Comparison of ENCODE assay signal across 11 cellular contexts in the genomic region with DNA sequence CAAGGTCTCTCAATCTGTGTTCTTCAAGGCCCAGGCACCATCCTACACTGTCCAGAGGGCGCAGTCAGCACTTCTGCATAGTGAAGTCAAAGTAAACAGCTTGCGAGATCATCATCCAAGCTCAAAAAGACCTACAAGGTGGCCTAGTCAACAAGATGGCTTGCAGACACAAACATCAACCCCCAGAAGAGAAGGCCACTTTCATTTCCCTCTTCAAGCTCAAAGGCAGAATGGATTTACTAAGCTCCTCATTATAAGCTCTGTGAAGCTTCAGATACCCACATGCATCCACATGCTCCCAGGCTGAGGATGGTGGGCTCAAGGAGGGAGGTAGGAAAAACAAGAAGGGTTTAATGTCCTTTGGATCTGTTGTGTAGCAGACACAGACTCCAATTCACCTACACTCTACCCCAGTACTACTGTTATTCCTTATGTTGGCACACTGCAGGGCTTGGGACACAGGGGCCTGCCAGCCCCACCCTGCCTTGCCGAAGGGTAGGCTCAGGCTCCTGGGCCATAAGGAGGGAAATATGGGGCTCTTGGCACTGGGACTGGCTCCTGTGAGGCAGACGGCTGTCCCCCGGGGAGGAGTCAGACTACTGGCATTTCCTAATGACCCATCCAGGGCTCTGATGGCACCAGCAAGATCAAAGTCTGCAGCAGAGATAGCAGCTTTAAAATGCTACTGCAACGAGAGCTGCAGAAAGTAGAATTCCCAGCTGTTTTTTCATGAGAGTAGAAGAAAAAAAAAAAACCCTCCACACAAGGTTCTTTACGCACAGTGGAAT. TPM values are rescaled to one million over a fixed set of nuclear protein-coding genes. Genes with fewer than 3 reads are reported as not detected.
A peak's percentile ranks its signal among the peaks of the same experiment; 100 is the strongest.
DNase-seq lines count a peak whose midpoint lies in the region; ATAC-seq and TF ChIP-seq lines count a peak whose summit lies in the region.
"Had no signal": no experiment of that assay in that cellular context is flagged by ENCODE, and none has a peak within 500 bp of the region (broad histone marks: within the 10 kb centered on the region; RNA-seq: fewer than 3 reads in every experiment).

No MANE protein-coding gene starts in this region.

- H2BK120ac ChIP-seq in H9 (ENCODE audit: low read depth, low read length, poor library complexity, severe bottlenecking): no peak overlapping the region

- no peak overlapping the region for H2AFZ ChIP-seq in H9 (ENCODE audit: low read length)

- 70% methylated on average over 4 to 7 of the region's 7 CpGs for WGBS in body of pancreas, 2 donors
- WGBS in H9 (ENCODE audit: extremely low coverage, insufficient read length, low lambda C conversion rate): no CpG with 5 or more reads among the region's 7 CpGs

- no peak for DNase-seq in CD4-positive, CD25-positive, alpha-beta regulatory T cell
- DNase-seq in HT1080 (ENCODE audit: low read depth): peak; percentile 33
- DNase-seq in body of pancreas: no peak
- DNase-seq in mucosa of gallbladder (ENCODE audit: low spot score): peak; percentile 27
- DNase-seq in OCI-M2 (lab: John Stamatoyannopoulos, UW; ENCODE audit: unreplicated experiment): no peak
- DNase-seq in H9: no peak
- DNase-seq: activated CD4-positive, alpha-beta T cell treated with anti-CD3 and anti-CD28 coated beads for 48 hours had no signal

- no peak overlapping the region for H2BK5ac ChIP-seq in H9 (ENCODE audit: insufficient read length, low read length)

- no peak for TF ChIP-seq POLR2A in body of pancreas (IDR thresholded peaks at IDR 0.05)

- H3K4me3 Mint-ChIP-seq in CD4-positive, CD25-positive, alpha-beta regulatory T cell: no peak overlapping the region
- H3K4me3 Mint-ChIP-seq in H9: no peak overlapping the region

- H3K23ac ChIP-seq in H9 (ENCODE audit: insufficient read length, low read depth, low read length): no peak overlapping the region

- H3T11ph ChIP-seq in H9 (ENCODE audit: low read length): no peak overlapping the region

- H3K27me3 ChIP-seq in CD4-positive, CD25-positive, alpha-beta regulatory T cell (ENCODE audit: control insufficient read depth, insufficient read depth, low read length): no peaks in the 10 kb centered on the region
- no peaks in the 10 kb centered on the region for H3K27me3 ChIP-seq in body of pancreas
- H3K27me3 ChIP-seq in H9 (ENCODE audit: insufficient read depth, low read length): no peaks in the 10 kb centered on the region

- H3K9ac ChIP-seq in H9 (ENCODE audit: extremely low read depth, insufficient read length, low read length): no peak overlapping the region

- no peak overlapping the region for H2BK12ac ChIP-seq in H9 (ENCODE audit: insufficient read length, low read depth, low read length)

- TF ChIP-seq CTCF in body of pancreas (IDR thresholded peaks at IDR 0.05) (no peak), H9 (conservative IDR thresholded peaks at IDR 0.05) (no peak)

- H4K5ac ChIP-seq in H9 (ENCODE audit: insufficient read length, low read depth, low read length): no peak overlapping the region

- H3K4ac ChIP-seq in H9 (ENCODE audit: low read depth, low read length): no peak overlapping the region

- H3K79me1 ChIP-seq in H9 (ENCODE audit: insufficient read depth, low read depth, low read length, poor library complexity, severe bottlenecking): peaks cover 5% of the 10 kb centered on the region

- H4K91ac ChIP-seq in H9 (ENCODE audit: insufficient read length, low read depth, low read length): no peak overlapping the region

- H3K18ac ChIP-seq in H9 (ENCODE audit: insufficient read length, low read depth, low read length): no peak overlapping the region

- 0 out of 2 replicates have a peak, but pooled peaks cover 1% of the 10 kb centered on the region for H3K79me2 ChIP-seq in H9 (ENCODE audit: insufficient read depth, low read length)

- H3K27ac Mint-ChIP-seq in CD4-positive, CD25-positive, alpha-beta regulatory T cell: peak overlapping the region; percentile 25 to 79 (median 71)
- H3K27ac Mint-ChIP-seq in H9: no peak overlapping the region

- no peak overlapping the region for H3K56ac ChIP-seq in H9 (ENCODE audit: insufficient read length, low read depth, low read length)

- peaks cover 2% of the 10 kb centered on the region for H4K20me1 ChIP-seq in H9 (ENCODE audit: control insufficient read depth, insufficient read depth, insufficient read length)

- peaks cover 25% of the 10 kb centered on the region for H3K36me3 Mint-ChIP-seq in CD4-positive, CD25-positive, alpha-beta regulatory T cell
- H3K36me3 Mint-ChIP-seq in H9 (ENCODE audit: insufficient read depth in 1 of 3, low read depth in 3 of 3): peaks cover 2 to 26% (median 25%) of the 10 kb centered on the region in 3 experiments; a peak in 6 of 7 replicates

- no peak overlapping the region for H3K4me2 ChIP-seq in H9 (ENCODE audit: insufficient read depth, insufficient read length, low read length)

- intact Hi-C loops in body of pancreas (cut with DNase I): no loop called here

- H4K8ac ChIP-seq in H9 (replicated peaks; ENCODE audit: insufficient read length, low read depth, low read length): no peak overlapping the region

- no peak overlapping the region for H2BK20ac ChIP-seq in H9 (ENCODE audit: low read depth, low read length, poor library complexity, severe bottlenecking)

- no peak overlapping the region for H3K4me3 ChIP-seq in CD4-positive, CD25-positive, alpha-beta regulatory T cell (ENCODE audit: low read depth, low read length)
- no peak overlapping the region for H3K4me3 ChIP-seq in body of pancreas

- ATAC-seq in CD4-positive, CD25-positive, alpha-beta regulatory T cell (ENCODE audit: low read depth in 2 of 2): no peak
- ATAC-seq in body of pancreas: peak; percentile 23
- ATAC-seq in HG03097 (IDR thresholded peaks at IDR 0.05; ENCODE audit: low FRiP score, unreplicated experiment): no peak
- ATAC-seq in HG02885 (IDR thresholded peaks at IDR 0.05; ENCODE audit: poor library complexity, unreplicated experiment): no peak

- peaks cover 16 to 67% (median 40%) of the 10 kb centered on the region in 4 donors for H3K4me1 Mint-ChIP-seq in CD4-positive, CD25-positive, alpha-beta regulatory T cell
- peaks cover 24 to 33% of the 10 kb centered on the region in 2 experiments for H3K4me1 Mint-ChIP-seq in H9

- H3K4me1 ChIP-seq in CD4-positive, CD25-positive, alpha-beta regulatory T cell (ENCODE audit: control insufficient read depth, insufficient read depth, low read length, poor library complexity, severe bottlenecking): peaks cover 13% of the 10 kb centered on the region
- H3K4me1 ChIP-seq in body of pancreas (peaks cover 22% of the 10 kb centered on the region), H9 (ENCODE audit: insufficient read depth, low read length) (no peaks in the 10 kb centered on the region)

- H3K36me3 ChIP-seq in CD4-positive, CD25-positive, alpha-beta regulatory T cell (ENCODE audit: control insufficient read depth, insufficient read depth, low read length): peaks cover 29% of the 10 kb centered on the region
- H3K36me3 ChIP-seq in body of pancreas (replicated peaks in 1 of 2; ENCODE audit: insufficient read depth in 1 of 2, low read depth in 2 of 2): peaks cover 0 to 2% of the 10 kb centered on the region in 2 donors

- no peaks in the 10 kb centered on the region for H3K9me3 ChIP-seq in CD4-positive, CD25-positive, alpha-beta regulatory T cell (ENCODE audit: control insufficient read depth in 2 of 2, low read length in 2 of 2)
- no peaks in the 10 kb centered on the region for H3K9me3 ChIP-seq in body of pancreas
- H3K9me3 ChIP-seq in H9 (ENCODE audit: control insufficient read depth, low read depth, low read length): no peaks in the 10 kb centered on the region

- no peaks in the 10 kb centered on the region for H3K27me3 Mint-ChIP-seq in CD4-positive, CD25-positive, alpha-beta regulatory T cell
- H3K27me3 Mint-ChIP-seq in H9 (ENCODE audit: low read depth): no peaks in the 10 kb centered on the region

- H2AK5ac ChIP-seq in H9 (ENCODE audit: insufficient read length, low read length): no peak overlapping the region

- peak overlapping the region; percentile 24 for H3K27ac ChIP-seq in CD4-positive, CD25-positive, alpha-beta regulatory T cell (ENCODE audit: insufficient read depth, low read length, poor library complexity, severe bottlenecking)
- peak overlapping the region in 2 of 4 donors; percentile 28 to 36 for H3K27ac ChIP-seq in body of pancreas
- no peak overlapping the region for H3K27ac ChIP-seq in H9 (ENCODE audit: insufficient read length, low read depth, low read length)

- H2BK15ac ChIP-seq in H9 (ENCODE audit: low read depth, low read length): no peak overlapping the region

- no peaks in the 10 kb centered on the region for H3K23me2 ChIP-seq in H9 (ENCODE audit: insufficient read length, low read depth, low read length, poor library complexity, severe bottlenecking)

- H3K9me3 Mint-ChIP-seq in CD4-positive, CD25-positive, alpha-beta regulatory T cell: no peaks in the 10 kb centered on the region
- H3K9me3 Mint-ChIP-seq in H9: no peaks in the 10 kb centered on the region

- no peak overlapping the region for H3K14ac ChIP-seq in H9 (ENCODE audit: insufficient read depth, low read length)

RNA-seq across cellular contexts. Expression of a gene that starts 42.0 kb away (rescaled TPM):
- 9.0 TPM for total RNA-seq in CD4-positive, CD25-positive, alpha-beta regulatory T cell
- polyA plus RNA-seq in CD4-positive, CD25-positive, alpha-beta regulatory T cell: under 1 TPM in 2 of 4 donors, not detected in 2; 0.17 to 0.26 TPM
- 0.11 and 0.13 TPM in 2 replicates for total RNA-seq in HT1080 (2014; rRNA removed; shearing (Covaris generic))
- polyA plus RNA-seq in HT1080 (2015; cell fraction: cytosol; rRNA removed): 0.09 and 0.16 TPM in 2 replicates
- 1.7 and 2.1 TPM in 2 replicates for polyA plus RNA-seq in HT1080 (2015; cell fraction: nucleus; rRNA removed)
- total RNA-seq in body of pancreas (1 to 10 TPM in 1 of 2 donors, under 1 TPM in 1; 0.52 to 2.0 TPM), mucosa of gallbladder (2.7 TPM), H9 (2021) (2.0 and 2.3 TPM in 2 replicates)
- total RNA-seq: M059J, RPMI7951 had no signal

Comparison
In these comparisons a context has a peak if more than half of its experiments do, and no peak if none do; other contexts are left out.
1. DNase-seq: peak in HT1080 (single experiment) and mucosa of gallbladder (single experiment); none in CD4-positive, CD25-positive, alpha-beta regulatory T cell (0 of 3), body of pancreas (0 of 4), OCI-M2 (single experiment) and H9 (single experiment).
2. H3K27ac Mint-ChIP-seq: peak in CD4-positive, CD25-positive, alpha-beta regulatory T cell (3 of 3); none in H9 (0 of 3).